In genomic region chr22:48807155-48807554, GRCh38 we compare ENCODE assay signal across 25 cellular contexts.
A peak's percentile ranks its signal among the peaks of the same experiment; 100 is the strongest.
DNase-seq lines count a peak whose midpoint lies in the region; ATAC-seq and TF ChIP-seq lines count a peak whose summit lies in the region.
"Had no signal": no experiment of that assay in that cellular context is flagged by ENCODE, and none has a peak within 500 bp of the region (broad histone marks: within the 10 kb centered on the region; RNA-seq: fewer than 3 reads in every experiment).

No MANE protein-coding gene starts in this region.

- H3K36me3 ChIP-seq in vagina (no peaks in the 10 kb centered on the region), Karpas-422 (ENCODE audit: insufficient read depth, low read length) (no peaks in the 10 kb centered on the region)
- H3K36me3 ChIP-seq: BE2C, left lung, Peyer's patch had no signal

- DNase-seq in Ammon's horn (ENCODE audit: low spot score) (peak; percentile 76), NCI-H1436 (lab: John Stamatoyannopoulos, UW) (peak; percentile 18), dorsolateral prefrontal cortex (peak in 6 of 10 donors; percentile 24 to 70 (median 48)), osteocyte (ENCODE audit: extremely low spot score, unreplicated experiment) (peak; percentile 81), ecto neural progenitor cell (ENCODE audit: low spot score) (no peak), vagina (ENCODE audit: extremely low spot score in 2 of 2) (no peak), Karpas-422 (no peak)
- DNase-seq: activated CD4-positive, alpha-beta memory T cell treated with anti-CD3 and anti-CD28 coated beads for 36 hours; BE2C; effector CD8-positive, alpha-beta T cell; foreskin melanocyte; GOT3; KG1; NCI-H1694 treated with DMSO at 0.1 percent for 48 hours; NCI-H446; Peyer's patch; stimulated activated CD8-positive, alpha-beta memory T cell treated with anti-CD3 and anti-CD28 coated beads, Interleukin-4, amount 100 ng/mL, for 48 hours had no signal

- no peaks in the 10 kb centered on the region for H3K79me2 ChIP-seq in Karpas-422 (ENCODE audit: low read length)
- H3K79me2 ChIP-seq: parathyroid adenoma had no signal

- H3K27me3 Mint-ChIP-seq in osteocyte (ENCODE audit: unreplicated experiment) = peaks cover 7% of the 10 kb centered on the region
- H3K27me3 Mint-ChIP-seq: activated CD4-positive, alpha-beta memory T cell treated with anti-CD3 and anti-CD28 coated beads for 36 hours had no signal

- TF ChIP-seq POLR2A in vagina (IDR thresholded peaks at IDR 0.05) = no peak

- no peaks in the 10 kb centered on the region for H3K9me3 Mint-ChIP-seq in osteocyte (ENCODE audit: unreplicated experiment)
- H3K9me3 Mint-ChIP-seq: activated CD4-positive, alpha-beta memory T cell treated with anti-CD3 and anti-CD28 coated beads for 36 hours; natural killer cell treated with Interleukin-12 subunit alpha and Interleukin-12 subunit beta and Interleukin-15 and Interleukin-18, amount 100 ng/mL, for 72 hours; type B pancreatic cell had no signal

- no peak overlapping the region for H3K27ac Mint-ChIP-seq in osteocyte (ENCODE audit: unreplicated experiment)
- H3K27ac Mint-ChIP-seq: activated CD4-positive, alpha-beta memory T cell treated with anti-CD3 and anti-CD28 coated beads for 36 hours; activated naive CD8-positive, alpha-beta T cell; mesothelial cell of epicardium; natural killer cell treated with Interleukin-12 subunit alpha and Interleukin-12 subunit beta and Interleukin-15 and Interleukin-18, amount 100 ng/mL, for 72 hours; type B pancreatic cell had no signal

- no peak overlapping the region for H2AFZ ChIP-seq in Karpas-422 (ENCODE audit: low read length)
- H2AFZ ChIP-seq: parathyroid adenoma had no signal

- ATAC-seq in HG03460 (IDR thresholded peaks at IDR 0.05; ENCODE audit: unreplicated experiment) = no peak
- ATAC-seq: activated CD4-positive, CD25-positive, alpha-beta regulatory T cell treated with anti-CD3 and anti-CD28 coated beads, Interleukin-2, amount 50 U/mL, for 24 hours; left lung had no signal

- H3K27ac ChIP-seq in dorsolateral prefrontal cortex (no peak overlapping the region), vagina (no peak overlapping the region), Karpas-422 (ENCODE audit: low read length) (no peak overlapping the region)
- H3K27ac ChIP-seq: left lung, parathyroid adenoma, Peyer's patch had no signal

- no peak overlapping the region for H3K4me3 ChIP-seq in dorsolateral prefrontal cortex
- H3K4me3 ChIP-seq in vagina = no peak overlapping the region
- no peak overlapping the region for H3K4me3 ChIP-seq in Karpas-422 (ENCODE audit: low read length)
- H3K4me3 ChIP-seq: left lung, Peyer's patch had no signal

- TF ChIP-seq CTCF in dorsolateral prefrontal cortex (IDR thresholded peaks at IDR 0.05 in 54 of 56, conservative IDR thresholded peaks at IDR 0.05 in 2 of 56; ENCODE audit: low read depth in 1 of 56, partially characterized antibody in 56 of 56) (no peak), osteocyte (IDR thresholded peaks at IDR 0.05) (no peak), vagina (IDR thresholded peaks at IDR 0.05) (no peak)

- H3K27me3 ChIP-seq in dorsolateral prefrontal cortex (no peaks in the 10 kb centered on the region), vagina (no peaks in the 10 kb centered on the region), Karpas-422 (ENCODE audit: low read length) (no peaks in the 10 kb centered on the region)
- H3K27me3 ChIP-seq: BE2C, Peyer's patch had no signal

- no peaks in the 10 kb centered on the region for H3K4me1 Mint-ChIP-seq in osteocyte (ENCODE audit: unreplicated experiment)
- H3K4me1 Mint-ChIP-seq: mesothelial cell of epicardium had no signal

- H3K4me3 Mint-ChIP-seq in osteocyte (ENCODE audit: unreplicated experiment) = no peak overlapping the region
- H3K4me3 Mint-ChIP-seq: activated CD4-positive, alpha-beta memory T cell treated with anti-CD3 and anti-CD28 coated beads for 36 hours; activated naive CD8-positive, alpha-beta T cell; mesothelial cell of epicardium; natural killer cell treated with Interleukin-12 subunit alpha and Interleukin-12 subunit beta and Interleukin-15 and Interleukin-18, amount 100 ng/mL, for 72 hours; type B pancreatic cell had no signal

- H3K9me2 ChIP-seq in Karpas-422 (replicated peaks; ENCODE audit: insufficient read depth, low read length) = no peaks in the 10 kb centered on the region

- H3K9ac ChIP-seq in Karpas-422 (ENCODE audit: low read length) = no peak overlapping the region
- H3K9ac ChIP-seq: parathyroid adenoma had no signal

- no peak overlapping the region for H3K4me2 ChIP-seq in Karpas-422 (ENCODE audit: low read depth, low read length, poor library complexity, severe bottlenecking)

- H3K4me1 ChIP-seq in vagina (no peaks in the 10 kb centered on the region), Karpas-422 (ENCODE audit: low read length) (no peaks in the 10 kb centered on the region)
- H3K4me1 ChIP-seq: BE2C, left lung, parathyroid adenoma, Peyer's patch had no signal

- intact Hi-C loops in dorsolateral prefrontal cortex (cut with DNase I) (no loop called here), vagina (cut with DNase I) (no loop called here)

- H3K9me3 ChIP-seq in vagina (no peaks in the 10 kb centered on the region), Karpas-422 (ENCODE audit: low read length) (no peaks in the 10 kb centered on the region)
- H3K9me3 ChIP-seq: BE2C, left lung, Peyer's patch had no signal

- H4K20me1 ChIP-seq in Karpas-422 (ENCODE audit: insufficient read depth, low read depth, low read length) = no peaks in the 10 kb centered on the region

- H3K36me3 Mint-ChIP-seq in osteocyte (ENCODE audit: unreplicated experiment) = no peaks in the 10 kb centered on the region
- H3K36me3 Mint-ChIP-seq: activated CD4-positive, alpha-beta memory T cell treated with anti-CD3 and anti-CD28 coated beads for 36 hours; activated naive CD8-positive, alpha-beta T cell; mesothelial cell of epicardium; natural killer cell treated with Interleukin-12 subunit alpha and Interleukin-12 subunit beta and Interleukin-15 and Interleukin-18, amount 100 ng/mL, for 72 hours; type B pancreatic cell had no signal

Comparison
In these comparisons a context has a peak if more than half of its experiments do, and no peak if none do; other contexts are left out.
1. DNase-seq: peak in Ammon's horn (single experiment), NCI-H1436 (single experiment), dorsolateral prefrontal cortex (6 of 10) and osteocyte (single experiment); none in ecto neural progenitor cell (single experiment), vagina (0 of 2) and Karpas-422 (single experiment).